8 cellular contexts compared by ENCODE assay signal in genomic region chr12:9750276-9751203, GRCh38. TPM values are rescaled to one million over a fixed set of nuclear protein-coding genes. Genes with fewer than 3 reads are reported as not detected.
DNase-seq lines count a peak whose midpoint lies in the region; ATAC-seq and TF ChIP-seq lines count a peak whose summit lies in the region.

No MANE protein-coding gene starts in this region.

- no peaks in the 10 kb centered on the region for H3K36me3 ChIP-seq in GM23248 (ENCODE audit: low read depth)
- H3K36me3 ChIP-seq in MG63, result no peaks in the 10 kb centered on the region
- no peaks in the 10 kb centered on the region for H3K36me3 ChIP-seq in ascending aorta
- H3K36me3 ChIP-seq in sigmoid colon, result no peaks in the 10 kb centered on the region

- H3F3A ChIP-seq in GM23248 (ENCODE audit: insufficient read depth), result no peaks in the 10 kb centered on the region

- TF ChIP-seq CTCF in ascending aorta (IDR thresholded peaks at IDR 0.05), result peak; percentile 36 to 89 (median 77)
- peak; percentile 21 to 85 (median 64) for TF ChIP-seq CTCF in sigmoid colon (IDR thresholded peaks at IDR 0.05)

- TF ChIP-seq POLR2A in sigmoid colon (IDR thresholded peaks at IDR 0.05), result no peak

- 11 to 12% methylated on average over 20 of the region's 20 CpGs for whole genome bisulfite sequencing in GM23248 (ENCODE audit: low coverage in 1 of 2, low lambda C conversion rate in 2 of 2, missing lambda C conversion rate in 2 of 2), 2 experiments
- 18% methylated on average over 20 of the region's 20 CpGs for WGBS in right cardiac atrium
- 15 to 18% methylated on average over 20 of the region's 20 CpGs for WGBS in sigmoid colon, 2 donors

- peaks cover 13% of the 10 kb centered on the region; the same call in 1 of the 2 replicates for H3K27me3 ChIP-seq in GM23248 (replicated peaks; ENCODE audit: insufficient read depth)
- no peaks in the 10 kb centered on the region for H3K27me3 ChIP-seq in MG63
- no peaks in the 10 kb centered on the region for H3K27me3 ChIP-seq in ascending aorta
- no peaks in the 10 kb centered on the region for H3K27me3 ChIP-seq in right cardiac atrium (ENCODE audit: control insufficient read depth, insufficient read depth)
- no peaks in the 10 kb centered on the region for H3K27me3 ChIP-seq in sigmoid colon

- TF ChIP-seq EP300 in sigmoid colon (IDR thresholded peaks at IDR 0.05), result no peak

- ATAC-seq in right cardiac atrium, result peak; percentile 84 to 90
- no peak for ATAC-seq in GM21528 (IDR thresholded peaks at IDR 0.05; ENCODE audit: low FRiP score, unreplicated experiment)

- H3K9me2 ChIP-seq in GM23248 (ENCODE audit: insufficient read depth), result no peaks in the 10 kb centered on the region

- H3K27ac ChIP-seq in GM23248, result no peak overlapping the region
- H3K27ac ChIP-seq in ascending aorta, result no peak overlapping the region
- H3K27ac ChIP-seq in right cardiac atrium (ENCODE audit: low read length), result no peak overlapping the region
- H3K27ac ChIP-seq in sigmoid colon, result no peak overlapping the region

- H3K4me3 ChIP-seq in GM23248, result peak overlapping the region; percentile 47
- H3K4me3 ChIP-seq in MG63, result peak overlapping the region; percentile 5
- peak overlapping the region in 1 of 2 donors; percentile 13 for H3K4me3 ChIP-seq in ascending aorta
- no peak overlapping the region for H3K4me3 ChIP-seq in right cardiac atrium (ENCODE audit: low read length)
- peak overlapping the region in 1 of 4 donors; percentile 14 for H3K4me3 ChIP-seq in sigmoid colon

- H3K4me2 ChIP-seq in GM23248 (ENCODE audit: unreplicated experiment), result peak overlapping the region; percentile 89

- peak; percentile 66 for DNase-seq in EL
- DNase-seq in GM23248, result peak; percentile 73
- DNase-seq in MG63, result no peak
- DNase-seq in SIG-M5 treated with dmso at 0.1 percent for 504 hours (lab: John Stamatoyannopoulos, UW; ENCODE audit: unreplicated experiment), result peak; percentile 81
- no peak for DNase-seq in ascending aorta (ENCODE audit: low spot score in 2 of 2)
- peak; percentile 27 to 61 (median 54) for DNase-seq in right cardiac atrium
- peak; percentile 69 for DNase-seq in sigmoid colon

- H3K79me2 ChIP-seq in GM23248 (ENCODE audit: insufficient read depth), result no peaks in the 10 kb centered on the region

- peak overlapping the region; percentile 67 for H2AFZ ChIP-seq in GM23248

- H3K9ac ChIP-seq in GM23248, result 0 out of 2 replicates have a peak overlapping the region, but pooled peaks have one; percentile 13

- peaks cover 4% of the 10 kb centered on the region; the same call in 1 of the 2 replicates for H3K4me1 ChIP-seq in GM23248 (ENCODE audit: insufficient read depth)
- H3K4me1 ChIP-seq in ascending aorta, result no peaks in the 10 kb centered on the region
- H3K4me1 ChIP-seq in right cardiac atrium (ENCODE audit: control insufficient read depth, insufficient read depth, low read length), result no peaks in the 10 kb centered on the region
- H3K4me1 ChIP-seq in sigmoid colon, result peaks cover 0 to 9% (median 0%) of the 10 kb centered on the region in 4 donors

- intact Hi-C loops in ascending aorta (cut with DNase I) (loop anchor here (2.0 to 5.0 kb wide), 2 partner anchors 176 to 392 kb away; no protein-coding TSS in a partner anchor), right cardiac atrium (cut with DNase I) (loop anchor here in 1 of 4 donors (5.0 kb wide), 1 partner anchor 177 kb away; no protein-coding TSS in a partner anchor), sigmoid colon (cut with DNase I) (loop anchor here (5.0 kb wide), 1 partner anchor 387 kb away; no protein-coding TSS in a partner anchor)

- H3K9me3 ChIP-seq in GM23248 (ENCODE audit: low read depth) (no peaks in the 10 kb centered on the region), MG63 (no peaks in the 10 kb centered on the region), ascending aorta (no peaks in the 10 kb centered on the region), right cardiac atrium (ENCODE audit: control insufficient read depth, low read length) (no peaks in the 10 kb centered on the region), sigmoid colon (no peaks in the 10 kb centered on the region)

- in situ Hi-C loops in GM23248 (cut with MboI), result no loop called here

- H4K20me1 ChIP-seq in GM23248 (ENCODE audit: insufficient read depth), result no peaks in the 10 kb centered on the region

RNA-seq across cellular contexts. Expression of gene CD69, which starts 10.2 kb away (rescaled TPM):
- not detected in 2 replicates for total RNA-seq in GM23248 (2014; rRNA removed; shearing (Covaris generic))
- polyA plus RNA-seq in GM23248 (2016; fragmentation: Nextera tagmentation; extraction: Ambion mirVana) (not detected in 2 replicates), right cardiac atrium (0.68 TPM), sigmoid colon (10 to 100 TPM in 1 of 3 donors, 1 to 10 TPM in 2; 2.3 to 31.4 (median 3.0) TPM)
- total RNA-seq in MG63 (2014; rRNA removed; shearing (Covaris generic); ENCODE audit: low replicate concordance), result not detected in 2 replicates
- total RNA-seq in ascending aorta (1.3 TPM), right cardiac atrium (1 to 10 TPM in 3 of 4 donors, under 1 TPM in 1; 0.48 to 1.9 (median 1.5) TPM), sigmoid colon (1 to 10 TPM; 2.7 to 7.8 (median 3.6) TPM)

RNA-seq across cellular contexts. Expression of gene CLECL1, which starts 17.6 kb away (rescaled TPM):
- not detected in 2 replicates for total RNA-seq in GM23248 (2014; rRNA removed; shearing (Covaris generic))
- polyA plus RNA-seq in GM23248 (2016; fragmentation: Nextera tagmentation; extraction: Ambion mirVana) (not detected in 2 replicates), right cardiac atrium (0.14 TPM), sigmoid colon (1 to 10 TPM in 1 of 3 donors, not detected in 2; 4.5 TPM)
- not detected in 2 replicates for total RNA-seq in MG63 (2014; rRNA removed; shearing (Covaris generic); ENCODE audit: low replicate concordance)
- total RNA-seq in ascending aorta (not detected), right cardiac atrium (1 to 10 TPM in 1 of 4 donors, under 1 TPM in 1, not detected in 2; 0.60 to 1.2 TPM), sigmoid colon (not detected)

Comparison
In these comparisons a context has a peak if more than half of its experiments do, and no peak if none do; other contexts are left out.
1. DNase-seq: peak in EL (single experiment), GM23248 (single experiment), SIG-M5 treated with dmso at 0.1 percent for 504 hours (single experiment), right cardiac atrium (3 of 3) and sigmoid colon (single experiment); none in MG63 (single experiment) and ascending aorta (0 of 2).